Comparison of ENCODE assay signal across 8 cellular contexts in genomic region chr20:31691646-31692275, GRCh38. TPM values are rescaled to one million over a fixed set of nuclear protein-coding genes. Genes with fewer than 3 reads are reported as not detected.
A peak's percentile ranks its signal among the peaks of the same experiment; 100 is the strongest.
DNase-seq lines count a peak whose midpoint lies in the region; ATAC-seq and TF ChIP-seq lines count a peak whose summit lies in the region.

No MANE protein-coding gene starts in this region.

- peak overlapping the region; percentile 50 for H3K27ac ChIP-seq in GM23248
- peak overlapping the region; percentile 85 for H3K27ac ChIP-seq in SU-DHL-6 (ENCODE audit: low read depth, low read length)
- peak overlapping the region in 2 of 4 donors; percentile 20 to 37 for H3K27ac ChIP-seq in upper lobe of left lung

- H3K9me2 ChIP-seq in GM23248 (ENCODE audit: insufficient read depth) (no peaks in the 10 kb centered on the region), SU-DHL-6 (replicated peaks; ENCODE audit: insufficient read depth, low read length) (no peaks in the 10 kb centered on the region)

- H3K4me3 Mint-ChIP-seq in mesothelial cell of epicardium, result no peak overlapping the region

- TF ChIP-seq CTCF in SU-DHL-6 (IDR thresholded peaks at IDR 0.05; ENCODE audit: insufficient read depth, low read length, poor library complexity, severe bottlenecking) (no peak), mesothelial cell of epicardium (IDR thresholded peaks at IDR 0.05; ENCODE audit: unreplicated experiment) (no peak), upper lobe of left lung (IDR thresholded peaks at IDR 0.05) (no peak)

- H3K4me3 ChIP-seq in GM23248 (peak overlapping the region; percentile 28; the same call in 1 of the 2 replicates), SU-DHL-6 (ENCODE audit: insufficient read depth, low read length, poor library complexity, severe bottlenecking) (no peak overlapping the region), upper lobe of left lung (no peak overlapping the region)

- TF ChIP-seq POLR2A in upper lobe of left lung (IDR thresholded peaks at IDR 0.05), result no peak

- peak overlapping the region; percentile 55 for H3K27ac Mint-ChIP-seq in mesothelial cell of epicardium

- H3F3A ChIP-seq in GM23248 (ENCODE audit: insufficient read depth) (peaks cover 28% of the 10 kb centered on the region), SU-DHL-6 (ENCODE audit: insufficient read depth) (peaks cover 19% of the 10 kb centered on the region)

- peak overlapping the region; percentile 77 for H3K4me2 ChIP-seq in GM23248 (ENCODE audit: unreplicated experiment)
- H3K4me2 ChIP-seq in SU-DHL-6 (ENCODE audit: low read depth, low read length, poor library complexity, severe bottlenecking), result peak overlapping the region; percentile 57

- H3K9me3 ChIP-seq in GM23248 (ENCODE audit: low read depth) (no peaks in the 10 kb centered on the region), SU-DHL-6 (ENCODE audit: insufficient read depth, low read length) (no peaks in the 10 kb centered on the region), upper lobe of left lung (no peaks in the 10 kb centered on the region)

- no peaks in the 10 kb centered on the region for H3K27me3 Mint-ChIP-seq in mesothelial cell of epicardium (ENCODE audit: low read depth)

- H3K4me1 ChIP-seq in GM23248 (ENCODE audit: insufficient read depth) (peaks cover 47% of the 10 kb centered on the region), upper lobe of left lung (peaks cover 38 to 79% (median 59%) of the 10 kb centered on the region in 4 donors)

- H2AFZ ChIP-seq in GM23248, result no peak overlapping the region
- H2AFZ ChIP-seq in SU-DHL-6 (ENCODE audit: low read depth, low read length, severe bottlenecking), result no peak overlapping the region

- DNase-seq in EH (ENCODE audit: low read depth), result peak; percentile 80
- DNase-seq in GM23248, result peak; percentile 59
- no peak for DNase-seq in mesothelial cell of epicardium (ENCODE audit: low spot score in 2 of 2, unreplicated experiment in 2 of 2)
- no peak for DNase-seq in SIG-M5 treated with dmso at 0.1 percent for 504 hours (lab: John Stamatoyannopoulos, UW; ENCODE audit: unreplicated experiment)
- DNase-seq in upper lobe of left lung, result no peak

- in situ Hi-C loops in GM23248 (cut with MboI), result no loop called here

- ATAC-seq in HG02610 (IDR thresholded peaks at IDR 0.05; ENCODE audit: unreplicated experiment), result no peak
- ATAC-seq in upper lobe of left lung (ENCODE audit: low FRiP score in 2 of 2), result no peak
- ATAC-seq in esophagus mucosa, result no peak

- no peaks in the 10 kb centered on the region for H3K9me3 Mint-ChIP-seq in mesothelial cell of epicardium

- no peak for TF ChIP-seq EP300 in upper lobe of left lung (IDR thresholded peaks at IDR 0.05)

- peaks cover 20% of the 10 kb centered on the region for H3K4me1 Mint-ChIP-seq in mesothelial cell of epicardium

- peaks cover 20% of the 10 kb centered on the region for H3K36me3 Mint-ChIP-seq in mesothelial cell of epicardium

- H3K27me3 ChIP-seq in GM23248 (replicated peaks; ENCODE audit: insufficient read depth) (no peaks in the 10 kb centered on the region), SU-DHL-6 (ENCODE audit: low read length) (no peaks in the 10 kb centered on the region), upper lobe of left lung (no peaks in the 10 kb centered on the region)

- H3K9ac ChIP-seq in GM23248, result no peak overlapping the region
- peak overlapping the region; percentile 17; the same call in 1 of the 2 replicates for H3K9ac ChIP-seq in SU-DHL-6 (ENCODE audit: low read length)

- 0 to 6% methylated on average over 1 of the region's 1 CpG for WGBS in GM23248 (ENCODE audit: low coverage in 1 of 2, low lambda C conversion rate in 2 of 2, missing lambda C conversion rate in 2 of 2), 2 experiments
- 42 to 55% methylated on average over 1 of the region's 1 CpG for WGBS in upper lobe of left lung, 2 donors

- H4K20me1 ChIP-seq in GM23248 (ENCODE audit: insufficient read depth), result no peaks in the 10 kb centered on the region
- no peaks in the 10 kb centered on the region for H4K20me1 ChIP-seq in SU-DHL-6 (ENCODE audit: low read depth, low read length)

- H3K79me2 ChIP-seq in GM23248 (ENCODE audit: insufficient read depth) (peaks cover 88% of the 10 kb centered on the region), SU-DHL-6 (ENCODE audit: insufficient read depth, low read length) (peaks cover 48% of the 10 kb centered on the region)

- H3K36me3 ChIP-seq in GM23248 (ENCODE audit: low read depth) (0 out of 2 replicates have a peak, but pooled peaks cover 5% of the 10 kb centered on the region), SU-DHL-6 (ENCODE audit: low read length) (no peaks in the 10 kb centered on the region), upper lobe of left lung (peaks cover 0 to 72% (median 21%) of the 10 kb centered on the region in 4 donors)

RNA-seq across cellular contexts. Expression of gene BCL2L1, which starts 30.9 kb away (rescaled TPM):
- 83.8 and 95.1 TPM in 2 replicates for total RNA-seq in GM23248 (2014; rRNA removed; shearing (Covaris generic))
- polyA plus RNA-seq in GM23248 (2016; fragmentation: Nextera tagmentation; extraction: Ambion mirVana), result 56.2 and 56.3 TPM in 2 replicates
- total RNA-seq in mesothelial cell of epicardium, result 63.2 to 66.6 TPM (median 64.8 TPM) in 3 replicates
- 100 to 1,000 TPM; 131 to 245 (median 182) TPM for total RNA-seq in upper lobe of left lung
- 76.6 TPM for total RNA-seq in esophagus mucosa

RNA-seq across cellular contexts. Expression of gene TPX2, which starts 47.3 kb away (rescaled TPM):
- 35.5 and 39.6 TPM in 2 replicates for total RNA-seq in GM23248 (2014; rRNA removed; shearing (Covaris generic))
- polyA plus RNA-seq in GM23248 (2016; fragmentation: Nextera tagmentation; extraction: Ambion mirVana), result 37.6 and 37.7 TPM in 2 replicates
- 36.6 to 39.0 TPM (median 37.5 TPM) in 3 replicates for total RNA-seq in mesothelial cell of epicardium
- 1 to 10 TPM; 1.0 to 6.7 (median 3.8) TPM for total RNA-seq in upper lobe of left lung
- 32.6 TPM for total RNA-seq in esophagus mucosa

RNA-seq across cellular contexts. Expression of gene COX4I2, which starts 54.0 kb away (rescaled TPM):
- not detected in 2 replicates for total RNA-seq in GM23248 (2014; rRNA removed; shearing (Covaris generic))
- polyA plus RNA-seq in GM23248 (2016; fragmentation: Nextera tagmentation; extraction: Ambion mirVana), result not detected in 2 replicates
- total RNA-seq in mesothelial cell of epicardium, result 0.34 TPM in 1 of 3 replicates, not detected in the others
- total RNA-seq in upper lobe of left lung, result 10 to 100 TPM in 4 of 6 donors, 1 to 10 TPM in 2; 1.9 to 24.3 (median 13.5) TPM
- total RNA-seq in esophagus mucosa, result 0.96 TPM

Comparison
In these comparisons a context has a peak if more than half of its experiments do, and no peak if none do; other contexts are left out.
1. DNase-seq: peak in EH (single experiment) and GM23248 (single experiment); none in mesothelial cell of epicardium (0 of 2), SIG-M5 treated with dmso at 0.1 percent for 504 hours (single experiment) and upper lobe of left lung (0 of 2).